8 cellular contexts compared by ENCODE assay signal in the genomic region with DNA sequence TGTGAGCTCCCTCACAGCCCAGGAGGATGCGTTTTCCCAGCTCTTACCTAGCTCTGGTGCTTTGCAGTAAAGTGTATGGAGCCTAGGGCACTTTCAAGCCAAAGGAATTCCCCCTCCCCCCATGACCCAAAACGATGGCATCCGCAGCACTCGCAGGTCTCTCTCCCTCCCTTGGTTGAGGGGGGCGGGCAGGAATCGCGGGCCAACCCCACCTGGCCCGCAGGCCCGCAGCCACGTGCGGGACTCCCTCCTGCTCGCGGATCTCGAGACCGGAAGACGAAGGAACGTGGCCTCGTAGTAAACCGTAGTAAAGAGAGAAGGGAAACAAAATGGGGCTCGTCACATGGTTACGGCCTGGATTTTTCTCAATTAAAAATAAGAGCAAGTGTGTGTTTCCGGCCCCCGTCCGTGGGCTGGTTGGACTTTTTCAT. TPM values are rescaled to one million over a fixed set of nuclear protein-coding genes. Genes with fewer than 3 reads are reported as not detected.
DNase-seq lines count a peak whose midpoint lies in the region; ATAC-seq and TF ChIP-seq lines count a peak whose summit lies in the region.

No MANE protein-coding gene starts in this region.

- 1 to 3% (median 2%) methylated on average over 24 of the region's 24 CpGs for WGBS in adipose tissue, 3 donors
- 7% methylated on average over 24 of the region's 24 CpGs for WGBS in hepatocyte (ENCODE audit: low lambda C conversion rate, missing lambda C conversion rate)

- H3K36me3 ChIP-seq in BE2C (no peaks in the 10 kb centered on the region), hepatocyte (replicated peaks; ENCODE audit: insufficient read depth, low read depth) (no peaks in the 10 kb centered on the region)

- peak overlapping the region; percentile 67 for H3K4me3 ChIP-seq in BE2C (ENCODE audit: low read depth, low read length)
- peak overlapping the region; percentile 18 for H3K4me3 ChIP-seq in hepatocyte
- H3K4me3 ChIP-seq in retinal pigment epithelial cell (ENCODE audit: low read length), result peak overlapping the region; percentile 53

- H3K9me2 ChIP-seq in hepatocyte (replicated peaks; ENCODE audit: insufficient read depth), result no peaks in the 10 kb centered on the region

- no peaks in the 10 kb centered on the region for H3K4me1 ChIP-seq in BE2C
- H3K4me1 ChIP-seq in hepatocyte (ENCODE audit: insufficient read depth), result peaks cover 27% of the 10 kb centered on the region

- H3K9me3 ChIP-seq in BE2C (no peaks in the 10 kb centered on the region), hepatocyte (ENCODE audit: low read depth) (no peaks in the 10 kb centered on the region)

- H4K20me1 ChIP-seq in hepatocyte (ENCODE audit: insufficient read depth, poor library complexity, severe bottlenecking), result peaks cover 10% of the 10 kb centered on the region

- H3K4me2 ChIP-seq in hepatocyte, result peak overlapping the region; percentile 83

- ATAC-seq in GM18505 (IDR thresholded peaks at IDR 0.05; ENCODE audit: unreplicated experiment) (peak; percentile 57), HG02884 (IDR thresholded peaks at IDR 0.05; ENCODE audit: unreplicated experiment) (peak; percentile 52)

- DNase-seq in BE2C, result no peak
- peak; percentile 24 for DNase-seq in NCI-H2171 (lab: John Stamatoyannopoulos, UW)
- DNase-seq in hepatocyte (ENCODE audit: low spot score), result peak; percentile 74
- DNase-seq in retinal pigment epithelial cell (ENCODE audit: low read depth), result no peak
- DNase-seq in HuH-7.5 (ENCODE audit: low spot score), result no peak

- no peak for TF ChIP-seq POLR2A in GM18505 (IDR thresholded peaks at IDR 0.05; ENCODE audit: borderline replicate concordance, extremely low read depth, insufficient read depth, insufficient read length)

- peak overlapping the region; percentile 23 for H2AFZ ChIP-seq in hepatocyte

- H3K27ac ChIP-seq in adipose tissue (ENCODE audit: low read depth, low read length) (peak overlapping the region; percentile 36), hepatocyte (peak overlapping the region; percentile 87)

- no peak for TF ChIP-seq CTCF in BE2C (IDR thresholded peaks at IDR 0.05; ENCODE audit: low read depth, low read length)
- TF ChIP-seq CTCF in hepatocyte (IDR thresholded peaks at IDR 0.05; ENCODE audit: poor library complexity), result no peak
- TF ChIP-seq CTCF in retinal pigment epithelial cell (conservative IDR thresholded peaks at IDR 0.05; ENCODE audit: low read depth, low read length), result no peak

- H3K27me3 ChIP-seq in BE2C (no peaks in the 10 kb centered on the region), hepatocyte (no peaks in the 10 kb centered on the region)

- peaks cover 94% of the 10 kb centered on the region for H3K79me2 ChIP-seq in hepatocyte

RNA-seq across cellular contexts. Expression of gene IRS1, which starts 8.5 kb away (rescaled TPM):
- polyA plus RNA-seq in BE2C (2012; ENCODE audit: insufficient read depth, insufficient read length, low read depth), result 7.8 TPM
- polyA plus RNA-seq in adipose tissue (10 to 100 TPM in 1 of 3 donors, 1 to 10 TPM in 2; 3.7 to 17.1 (median 6.6) TPM), hepatocyte (10.9 and 12.5 TPM in 2 replicates)
- total RNA-seq in hepatocyte, result 20.1 and 25.6 TPM in 2 replicates

RNA-seq across cellular contexts. Expression of gene RHBDD1, which starts 44.8 kb away (rescaled TPM):
- polyA plus RNA-seq in BE2C (2012; ENCODE audit: insufficient read depth, insufficient read length, low read depth), result 40.9 TPM
- polyA plus RNA-seq in adipose tissue (1 to 10 TPM; 5.4 to 8.3 (median 6.0) TPM), hepatocyte (13.1 and 20.9 TPM in 2 replicates)
- 16.2 and 20.1 TPM in 2 replicates for total RNA-seq in hepatocyte

Comparison
In these comparisons a context has a peak if more than half of its experiments do, and no peak if none do; other contexts are left out.
1. DNase-seq: peak in NCI-H2171 (single experiment) and hepatocyte (single experiment); none in BE2C (single experiment), retinal pigment epithelial cell (single experiment) and HuH-7.5 (single experiment).
2. Peak in every context shown above with its lines, with median percentiles within 50 percentile points of each other: H3K4me3 ChIP-seq.